ENCODE assay signal across 9 cellular contexts in the genomic region with DNA sequence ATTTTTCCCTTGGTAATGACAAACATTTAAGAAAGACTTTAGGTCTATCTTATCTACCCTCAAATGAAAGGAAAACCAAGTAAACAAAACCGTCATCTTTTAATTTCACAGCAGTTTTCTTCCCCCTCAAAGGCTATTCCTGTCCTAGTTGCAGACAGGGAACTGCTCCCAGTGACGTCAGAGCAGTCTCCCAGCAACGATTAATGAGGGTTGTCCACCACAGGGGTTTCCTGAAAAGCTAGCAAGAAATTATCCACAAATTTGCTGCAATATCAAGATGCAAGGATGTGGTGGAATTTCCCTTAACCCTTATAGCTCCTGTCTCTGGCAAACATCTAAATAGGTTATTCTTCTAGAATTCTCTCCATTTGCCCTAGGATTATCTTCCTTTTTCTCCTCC.
DNase-seq lines count a peak whose midpoint lies in the region; ATAC-seq and TF ChIP-seq lines count a peak whose summit lies in the region.
"Had no signal": no experiment of that assay in that cellular context is flagged by ENCODE, and none has a peak within 500 bp of the region (broad histone marks: within the 10 kb centered on the region; RNA-seq: fewer than 3 reads in every experiment).

No MANE protein-coding gene starts in this region.

- TF ChIP-seq CTCF in gastroesophageal sphincter (IDR thresholded peaks at IDR 0.05), result no peak

- H3K4me1 ChIP-seq in gastroesophageal sphincter, result peaks cover 0 to 38% (median 3%) of the 10 kb centered on the region in 3 donors

- DNase-seq in EL (peak; percentile 14), SK-N-MC (ENCODE audit: low read depth, low spot score) (peak; percentile 91), head of caudate nucleus (peak in 40 of 42 donors; percentile 15 to 74 (median 50)), pons (ENCODE audit: low spot score) (peak; percentile 81), DMS114 treated with DMSO at 0.1 percent for 48 hours (lab: John Stamatoyannopoulos, UW; ENCODE audit: unreplicated experiment) (no peak)
- no peak for DNase-seq in stimulated activated CD4-positive, alpha-beta T cell treated with anti-CD3 and anti-CD28 coated beads, Interleukin-1b, Interleukin-23, amount 100 ng/mL, for 48 hours
- DNase-seq: MG63 had no signal

- peak overlapping the region; percentile 44 for H3K4me3 ChIP-seq in SK-N-MC
- H3K4me3 ChIP-seq in gastroesophageal sphincter, result no peak overlapping the region
- H3K4me3 ChIP-seq: MG63 had no signal

- whole genome bisulfite sequencing in gastroesophageal sphincter (ENCODE audit: low coverage in 1 of 2), 2 donors, result 3 to 10% methylated on average over 2 to 3 of the region's 3 CpGs

- H3K9ac ChIP-seq in SK-N-MC (ENCODE audit: insufficient read length), result peak overlapping the region; percentile 19

- no peak for TF ChIP-seq POLR2A in gastroesophageal sphincter (IDR thresholded peaks at IDR 0.05)

- intact Hi-C loops in head of caudate nucleus (cut with DNase I), result no loop called here

- no peaks in the 10 kb centered on the region; the same call in 1 of the 2 replicates for H3K36me3 ChIP-seq in SK-N-MC (ENCODE audit: insufficient read depth, low read length)
- H3K36me3 ChIP-seq in gastroesophageal sphincter, result no peaks in the 10 kb centered on the region

- peak overlapping the region; percentile 83 for H3K27ac ChIP-seq in SK-N-MC
- H3K27ac ChIP-seq in gastroesophageal sphincter, result no peak overlapping the region

- ATAC-seq in gastroesophageal sphincter (no peak), GM19395 (IDR thresholded peaks at IDR 0.05; ENCODE audit: unreplicated experiment) (no peak)

- no peaks in the 10 kb centered on the region for H3K27me3 ChIP-seq in gastroesophageal sphincter
- H3K27me3 ChIP-seq: MG63 had no signal

- TF ChIP-seq EP300 in gastroesophageal sphincter (IDR thresholded peaks at IDR 0.05), result no peak

- H3K9me3 ChIP-seq in SK-N-MC (ENCODE audit: low read depth, low read length) (no peaks in the 10 kb centered on the region), gastroesophageal sphincter (no peaks in the 10 kb centered on the region)
- H3K9me3 ChIP-seq: MG63 had no signal

Comparison
In these comparisons a context has a peak if more than half of its experiments do, and no peak if none do; other contexts are left out.
1. DNase-seq: peak in EL (single experiment), SK-N-MC (single experiment), head of caudate nucleus (40 of 42) and pons (single experiment); none in stimulated activated CD4-positive, alpha-beta T cell treated with anti-CD3 and anti-CD28 coated beads, Interleukin-1b, Interleukin-23, amount 100 ng/mL, for 48 hours (single experiment) and DMS114 treated with DMSO at 0.1 percent for 48 hours (single experiment).